8 cellular contexts compared by ENCODE assay signal in the genomic region with DNA sequence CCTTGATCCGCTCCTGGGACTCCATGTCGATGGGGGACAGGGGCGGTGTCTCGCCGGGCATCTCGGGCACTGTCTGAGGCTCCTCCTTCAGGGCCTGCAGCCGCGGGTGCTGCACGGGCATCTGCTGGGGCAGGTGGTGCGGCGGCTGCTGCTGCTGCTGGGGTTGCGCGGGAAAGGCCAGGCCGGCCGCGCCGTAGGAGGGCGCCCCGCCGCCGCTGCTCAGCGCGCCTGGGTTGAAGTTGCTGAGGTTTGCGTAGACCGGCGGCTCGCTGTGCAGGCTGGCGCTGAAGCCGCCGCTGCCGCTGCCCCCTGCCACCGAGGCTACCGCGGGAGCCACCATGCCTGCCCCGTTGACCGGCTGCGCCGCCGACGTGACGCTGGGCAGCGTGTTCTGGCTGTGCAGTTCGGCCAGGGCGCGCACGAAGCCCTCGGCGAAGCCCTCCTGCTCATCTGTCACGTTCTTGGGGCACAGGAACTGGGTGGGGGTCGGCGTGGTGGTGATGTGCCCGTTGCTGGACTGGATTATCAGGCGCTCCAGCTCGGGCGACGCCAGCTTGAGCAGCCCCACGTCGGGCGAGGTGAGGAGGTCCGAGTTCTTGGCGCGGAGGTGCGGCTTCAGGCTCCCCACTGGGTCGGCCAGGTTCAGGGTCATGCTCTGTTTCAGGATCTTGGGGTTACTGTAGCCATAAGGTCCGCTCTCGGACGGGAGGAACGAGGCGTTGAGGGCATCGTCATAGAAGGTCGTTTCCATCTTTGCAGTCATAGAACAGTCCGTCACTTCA. TPM values are rescaled to one million over a fixed set of nuclear protein-coding genes. Genes with fewer than 3 reads are reported as not detected.
DNase-seq lines count a peak whose midpoint lies in the region; ATAC-seq and TF ChIP-seq lines count a peak whose summit lies in the region.

No MANE protein-coding gene starts in this region.

- H3K27ac ChIP-seq in ACC112 (ENCODE audit: low read depth, low read length): peak overlapping the region; percentile 86
- H3K27ac ChIP-seq in lower lobe of right lung: peak overlapping the region; percentile 100

- peak; percentile 32 for TF ChIP-seq POLR2A in GM18526 (IDR thresholded peaks at IDR 0.05; ENCODE audit: extremely low read depth, insufficient read length)

- H3K27me3 ChIP-seq in ACC112 (ENCODE audit: insufficient read depth, low read length): no peaks in the 10 kb centered on the region
- no peaks in the 10 kb centered on the region for H3K27me3 ChIP-seq in lower lobe of right lung (ENCODE audit: low read depth)

- peaks cover 24% of the 10 kb centered on the region for H3K36me3 ChIP-seq in ACC112 (ENCODE audit: insufficient read depth, low read length)
- H3K36me3 ChIP-seq in lower lobe of right lung: peaks cover 10% of the 10 kb centered on the region

- DNase-seq in NCI-H1694 (lab: John Stamatoyannopoulos, UW): peak; percentile 47
- peak; percentile 70 for DNase-seq in activated CD4-positive, alpha-beta T cell treated with anti-CD3 and anti-CD28 coated beads for 48 hours
- peak; percentile 47 for DNase-seq in dermis blood vessel endothelial cell
- peak; percentile 81 for DNase-seq in lower lobe of right lung
- peak; percentile 49 to 54 for DNase-seq in stimulated activated CD4-positive, alpha-beta T cell treated with anti-CD3 and anti-CD28 coated beads, Interleukin-4, amount 100 ng/mL, for 48 hours (ENCODE audit: low read depth in 2 of 2)

- H3K4me3 ChIP-seq in ACC112 (ENCODE audit: low read depth, low read length) (peak overlapping the region; percentile 97), lower lobe of right lung (peak overlapping the region; percentile 86)

- ATAC-seq in lower lobe of right lung (peak; percentile 0 to 3), GM21360 (IDR thresholded peaks at IDR 0.05; ENCODE audit: unreplicated experiment) (no peak)

- no peaks in the 10 kb centered on the region for H3K9me3 ChIP-seq in lower lobe of right lung

- H2AFZ ChIP-seq in ACC112 (ENCODE audit: low read length, unreplicated experiment): no peak overlapping the region

- peak; percentile 19 for TF ChIP-seq CTCF in lower lobe of right lung (IDR thresholded peaks at IDR 0.05)

- H3K4me1 ChIP-seq in ACC112 (ENCODE audit: control insufficient read depth, insufficient read depth, low read length, unreplicated experiment): peaks cover 26% of the 10 kb centered on the region
- H3K4me1 ChIP-seq in lower lobe of right lung: peaks cover 32% of the 10 kb centered on the region

- peaks cover 34% of the 10 kb centered on the region for H3K79me2 ChIP-seq in ACC112 (ENCODE audit: control insufficient read depth, insufficient read depth, low read length, unreplicated experiment)

- intact Hi-C loops in lower lobe of right lung (cut with DNase I): no loop called here

RNA-seq across cellular contexts. Expression of gene JUN, which starts 1.3 kb away (rescaled TPM):
- total RNA-seq in dermis blood vessel endothelial cell (73.5 and 159 TPM in 2 replicates), lower lobe of right lung (118 TPM)
